15 cellular contexts compared by ENCODE assay signal in the genomic region with DNA sequence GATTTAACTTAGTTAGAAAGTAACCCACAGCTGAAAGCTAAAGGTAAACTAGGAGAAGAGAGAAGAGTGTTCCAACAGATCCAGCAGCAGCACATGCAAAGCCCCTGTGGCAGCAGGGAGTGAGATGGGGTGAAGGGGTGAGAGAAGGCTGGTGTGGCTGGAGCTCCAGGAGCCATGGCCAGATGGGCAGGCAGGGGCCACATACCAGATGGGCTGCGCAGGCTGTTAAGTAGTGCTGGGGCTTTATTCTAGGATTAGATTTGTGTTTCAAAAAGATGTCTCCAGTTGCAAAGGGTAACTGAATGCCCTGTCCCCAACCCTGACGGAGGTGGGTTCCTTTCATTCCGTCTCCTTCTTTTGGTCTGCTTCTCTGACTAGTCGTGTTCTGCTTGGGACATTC. TPM values are rescaled to one million over a fixed set of nuclear protein-coding genes. Genes with fewer than 3 reads are reported as not detected.
DNase-seq lines count a peak whose midpoint lies in the region; ATAC-seq lines count a peak whose summit lies in the region.
"Had no signal": no experiment of that assay in that cellular context is flagged by ENCODE, and none has a peak within 500 bp of the region (broad histone marks: within the 10 kb centered on the region; RNA-seq: fewer than 3 reads in every experiment).

No MANE protein-coding gene starts in this region.

- H3K27ac Mint-ChIP-seq in activated CD8-positive, alpha-beta memory T cell treated with anti-CD3 and anti-CD28 coated beads, Interleukin-2, amount 10 ng/mL, durations not matched to agents 7 days and 5 days: no peak overlapping the region
- H3K27ac Mint-ChIP-seq in immature natural killer cell: no peak overlapping the region
- H3K27ac Mint-ChIP-seq: B cell; CD4-positive, alpha-beta T cell; IgD-negative memory B cell had no signal

- H3K27me3 Mint-ChIP-seq in activated CD8-positive, alpha-beta memory T cell treated with anti-CD3 and anti-CD28 coated beads, Interleukin-2, amount 10 ng/mL, durations not matched to agents 7 days and 5 days: peaks cover 15% of the 10 kb centered on the region
- H3K27me3 Mint-ChIP-seq in immature natural killer cell (ENCODE audit: low read depth in 3 of 3): peaks cover 5 to 15% (median 7%) of the 10 kb centered on the region in 3 donors

- CTCF ChIA-PET in activated CD8-positive, alpha-beta memory T cell treated with anti-CD3 and anti-CD28 coated beads, Interleukin-2, amount 10 ng/mL, durations not matched to agents 7 days and 5 days (lab: Charles Lee): interaction anchor here (1.4 kb wide), 1 partner anchor 9 kb away, joined by 4 read pairs; no protein-coding TSS in a partner anchor

- H3K36me3 Mint-ChIP-seq in activated CD8-positive, alpha-beta memory T cell treated with anti-CD3 and anti-CD28 coated beads, Interleukin-2, amount 10 ng/mL, durations not matched to agents 7 days and 5 days: no peaks in the 10 kb centered on the region
- no peaks in the 10 kb centered on the region for H3K36me3 Mint-ChIP-seq in immature natural killer cell
- H3K36me3 Mint-ChIP-seq: IgD-negative memory B cell had no signal

- DNase-seq in activated CD8-positive, alpha-beta memory T cell treated with anti-CD3 and anti-CD28 coated beads for 24 hours: peak; percentile 13
- no peak for DNase-seq in activated CD8-positive, alpha-beta memory T cell treated with anti-CD3 and anti-CD28 coated beads, Interleukin-2, amount 10 ng/mL, durations not matched to agents 7 days and 5 days
- DNase-seq in NCI-H524 treated with DMSO at 0.1 percent for 48 hours (lab: John Stamatoyannopoulos, UW) (peak; percentile 14), left kidney (ENCODE audit: low read depth, low spot score) (peak; percentile 56), NCI-H1694 treated with DMSO at 0.1 percent for 48 hours (lab: John Stamatoyannopoulos, UW) (no peak), immature natural killer cell (no peak), NCI-H1048 (lab: John Stamatoyannopoulos, UW) (no peak)
- DNase-seq: ACHN, C1 segment of cervical spinal cord, Calu3, GF-D8, GM23248 had no signal

- H3K4me3 Mint-ChIP-seq in activated CD8-positive, alpha-beta memory T cell treated with anti-CD3 and anti-CD28 coated beads, Interleukin-2, amount 10 ng/mL, durations not matched to agents 7 days and 5 days: no peak overlapping the region
- no peak overlapping the region for H3K4me3 Mint-ChIP-seq in immature natural killer cell
- H3K4me3 Mint-ChIP-seq: B cell; CD4-positive, alpha-beta T cell; IgD-negative memory B cell had no signal

- no peaks in the 10 kb centered on the region for H3K9me3 Mint-ChIP-seq in activated CD8-positive, alpha-beta memory T cell treated with anti-CD3 and anti-CD28 coated beads, Interleukin-2, amount 10 ng/mL, durations not matched to agents 7 days and 5 days (ENCODE audit: low read depth)
- no peaks in the 10 kb centered on the region for H3K9me3 Mint-ChIP-seq in immature natural killer cell
- H3K9me3 Mint-ChIP-seq: CD4-positive, alpha-beta T cell had no signal

- peaks cover 9% of the 10 kb centered on the region for H3K4me1 Mint-ChIP-seq in activated CD8-positive, alpha-beta memory T cell treated with anti-CD3 and anti-CD28 coated beads, Interleukin-2, amount 10 ng/mL, durations not matched to agents 7 days and 5 days
- H3K4me1 Mint-ChIP-seq in immature natural killer cell: no peaks in the 10 kb centered on the region
- H3K4me1 Mint-ChIP-seq: B cell, IgD-negative memory B cell had no signal

- ATAC-seq in activated CD8-positive, alpha-beta memory T cell treated with anti-CD3 and anti-CD28 coated beads, Interleukin-2, amount 10 ng/mL, durations not matched to agents 7 days and 5 days: no peak

RNA-seq across cellular contexts. Expression of gene HIF1AN, which starts 33.2 kb away (rescaled TPM):
- 10 to 100 TPM; 49.2 to 53.6 TPM for total RNA-seq in activated CD8-positive, alpha-beta memory T cell treated with anti-CD3 and anti-CD28 coated beads, Interleukin-2, amount 10 ng/mL, durations not matched to agents 7 days and 5 days
- 10 to 100 TPM; 26.0 to 41.2 (median 33.3) TPM for polyA plus RNA-seq in immature natural killer cell

RNA-seq across cellular contexts. Expression of gene NDUFB8, which starts 39.3 kb away (rescaled TPM):
- total RNA-seq in activated CD8-positive, alpha-beta memory T cell treated with anti-CD3 and anti-CD28 coated beads, Interleukin-2, amount 10 ng/mL, durations not matched to agents 7 days and 5 days: 100 to 1,000 TPM; 268 to 300 TPM
- polyA plus RNA-seq in immature natural killer cell: 100 to 1,000 TPM; 419 to 713 (median 668) TPM

RNA-seq across cellular contexts. Expression of gene SEC31B, which starts 49.3 kb away (rescaled TPM):
- 100 to 1,000 TPM in 1 of 2 experiments, 10 to 100 TPM in 1; 42.9 to 120 TPM for total RNA-seq in activated CD8-positive, alpha-beta memory T cell treated with anti-CD3 and anti-CD28 coated beads, Interleukin-2, amount 10 ng/mL, durations not matched to agents 7 days and 5 days
- polyA plus RNA-seq in immature natural killer cell: under 1 TPM in 2 of 3 donors, not detected in 1; 0.18 to 0.57 TPM

Comparison
In these comparisons a context has a peak if more than half of its experiments do, and no peak if none do; other contexts are left out.
1. DNase-seq: peak in activated CD8-positive, alpha-beta memory T cell treated with anti-CD3 and anti-CD28 coated beads for 24 hours (single experiment), NCI-H524 treated with DMSO at 0.1 percent for 48 hours (single experiment) and left kidney (single experiment); none in activated CD8-positive, alpha-beta memory T cell treated with anti-CD3 and anti-CD28 coated beads, Interleukin-2, amount 10 ng/mL, durations not matched to agents 7 days and 5 days (single experiment), NCI-H1694 treated with DMSO at 0.1 percent for 48 hours (single experiment), immature natural killer cell (0 of 3) and NCI-H1048 (single experiment).